ENCODE assay signal across 1 cellular context in genomic region chr11:93529707-93530467, GRCh38.
TF ChIP-seq lines count a peak whose summit lies in the region.

No MANE protein-coding gene starts in this region.

TF ChIP-seq in GM23338, 12 proteins besides CTCF, POLR2A, EP300 and RAD21 (continued from another document):
- no peak for TF ChIP-seq REST (IDR thresholded peaks at IDR 0.05; ENCODE audit: unreplicated experiment)
